8 cellular contexts compared by ENCODE assay signal in genomic region chr17:46194393-46195216, GRCh38. TPM values are rescaled to one million over a fixed set of nuclear protein-coding genes. Genes with fewer than 3 reads are reported as not detected.
DNase-seq lines count a peak whose midpoint lies in the region; ATAC-seq and TF ChIP-seq lines count a peak whose summit lies in the region.

No MANE protein-coding gene starts in this region.

- DNase-seq in A172 (ENCODE audit: low spot score), result peak; percentile 24
- peak; percentile 43 for DNase-seq in GM03348 (ENCODE audit: low spot score)
- DNase-seq in NCI-H2227 (lab: John Stamatoyannopoulos, UW; ENCODE audit: unreplicated experiment), result peak; percentile 35
- DNase-seq in activated CD4-positive, alpha-beta T cell treated with anti-CD3 and anti-CD28 coated beads, Interleukin-2, amount 10 ng/mL, durations not matched to agents 24 days and 14 days, result peak; percentile 94
- no peak for DNase-seq in esophagus squamous epithelium (lab: John Stamatoyannopoulos, UW)
- DNase-seq in HK-2 (ENCODE audit: unreplicated experiment), result no peak

- no peak overlapping the region for H3K9ac ChIP-seq in parathyroid adenoma

- H3K4me1 ChIP-seq in esophagus squamous epithelium (peaks cover 7 to 62% (median 22%) of the 10 kb centered on the region in 3 donors), parathyroid adenoma (peaks cover 15% of the 10 kb centered on the region)

- H2AFZ ChIP-seq in parathyroid adenoma, result peak overlapping the region; percentile 93

- peaks cover 49% of the 10 kb centered on the region for H3K79me2 ChIP-seq in parathyroid adenoma

- peak overlapping the region; percentile 89 for H3K4me2 ChIP-seq in parathyroid adenoma (ENCODE audit: low read length)

- TF ChIP-seq CTCF in esophagus squamous epithelium (IDR thresholded peaks at IDR 0.05) (peak in 4 of 6 experiments; percentile 28 to 42 (median 32)), parathyroid adenoma (IDR thresholded peaks at IDR 0.05) (peak; percentile 47)

- peaks cover 13% of the 10 kb centered on the region for H3K36me3 Mint-ChIP-seq in activated CD4-positive, alpha-beta T cell treated with anti-CD3 and anti-CD28 coated beads, Interleukin-2, amount 10 ng/mL, durations not matched to agents 24 days and 14 days (ENCODE audit: low read depth)

- no peaks in the 10 kb centered on the region for H3K9me3 Mint-ChIP-seq in activated CD4-positive, alpha-beta T cell treated with anti-CD3 and anti-CD28 coated beads, Interleukin-2, amount 10 ng/mL, durations not matched to agents 24 days and 14 days

- H3K27ac ChIP-seq in esophagus squamous epithelium (peak overlapping the region; percentile 98 to 100 (median 100)), parathyroid adenoma (peak overlapping the region; percentile 93)

- peak overlapping the region; percentile 78 for H3K4me3 Mint-ChIP-seq in activated CD4-positive, alpha-beta T cell treated with anti-CD3 and anti-CD28 coated beads, Interleukin-2, amount 10 ng/mL, durations not matched to agents 24 days and 14 days

- H3K27ac Mint-ChIP-seq in activated CD4-positive, alpha-beta T cell treated with anti-CD3 and anti-CD28 coated beads, Interleukin-2, amount 10 ng/mL, durations not matched to agents 24 days and 14 days, result peak overlapping the region; percentile 95

- peaks cover 57% of the 10 kb centered on the region for H3K4me1 Mint-ChIP-seq in activated CD4-positive, alpha-beta T cell treated with anti-CD3 and anti-CD28 coated beads, Interleukin-2, amount 10 ng/mL, durations not matched to agents 24 days and 14 days

- H3K36me3 ChIP-seq in esophagus squamous epithelium (peaks cover 0 to 14% (median 0%) of the 10 kb centered on the region in 3 donors), parathyroid adenoma (ENCODE audit: control insufficient read depth, insufficient read depth, low read length) (no peaks in the 10 kb centered on the region)

- H3K9me3 ChIP-seq in esophagus squamous epithelium (no peaks in the 10 kb centered on the region), parathyroid adenoma (ENCODE audit: control insufficient read depth, low read length) (no peaks in the 10 kb centered on the region)

- peak in 1 of 4 donors; percentile 35 for TF ChIP-seq POLR2A in esophagus squamous epithelium (IDR thresholded peaks at IDR 0.05)

- H3K4me3 ChIP-seq in esophagus squamous epithelium (peak overlapping the region; percentile 78 to 100 (median 90)), parathyroid adenoma (ENCODE audit: low read depth, low read length) (peak overlapping the region; percentile 81)

- no peaks in the 10 kb centered on the region for H3K27me3 Mint-ChIP-seq in activated CD4-positive, alpha-beta T cell treated with anti-CD3 and anti-CD28 coated beads, Interleukin-2, amount 10 ng/mL, durations not matched to agents 24 days and 14 days

- ATAC-seq in GM19395 (IDR thresholded peaks at IDR 0.05; ENCODE audit: unreplicated experiment), result no peak

- intact Hi-C loops in activated CD4-positive, alpha-beta T cell treated with anti-CD3 and anti-CD28 coated beads, Interleukin-2, amount 10 ng/mL, durations not matched to agents 24 days and 14 days (cut with micrococcal nuclease), result loop anchor here (1.0 to 5.0 kb wide), 9 partner anchors 19 to 877 kb away; partner anchors contain the start of genes GOSR2 and MAP3K14
- intact Hi-C loops in esophagus squamous epithelium (cut with DNase I), result loop anchor here (5.0 to 10.0 kb wide), 2 partner anchors 80 to 152 kb away; no protein-coding TSS in a partner anchor

- WGBS in esophagus squamous epithelium, 2 donors, result 32 to 38% methylated on average over 9 of the region's 9 CpGs

- H3K27me3 ChIP-seq in esophagus squamous epithelium (no peaks in the 10 kb centered on the region), parathyroid adenoma (ENCODE audit: control insufficient read depth, insufficient read depth, low read length) (no peaks in the 10 kb centered on the region)

RNA-seq across cellular contexts. Expression of gene KANSL1, which starts 1.4 kb away (rescaled TPM):
- total RNA-seq in A172 (2014; rRNA removed; shearing (Covaris generic)), result 21.6 and 24.9 TPM in 2 replicates
- 79.7 and 82.8 TPM in 2 replicates for total RNA-seq in activated CD4-positive, alpha-beta T cell treated with anti-CD3 and anti-CD28 coated beads, Interleukin-2, amount 10 ng/mL, durations not matched to agents 24 days and 14 days
- 10 to 100 TPM; 31.0 to 79.0 (median 51.8) TPM for total RNA-seq in esophagus squamous epithelium

Comparison
In these comparisons a context has a peak if more than half of its experiments do, and no peak if none do; other contexts are left out.
1. DNase-seq: peak in A172 (single experiment), GM03348 (single experiment), NCI-H2227 (single experiment) and activated CD4-positive, alpha-beta T cell treated with anti-CD3 and anti-CD28 coated beads, Interleukin-2, amount 10 ng/mL, durations not matched to agents 24 days and 14 days (single experiment); none in esophagus squamous epithelium (single experiment) and HK-2 (single experiment).